Comparison of ENCODE assay signal across 24 cellular contexts in the genomic region with DNA sequence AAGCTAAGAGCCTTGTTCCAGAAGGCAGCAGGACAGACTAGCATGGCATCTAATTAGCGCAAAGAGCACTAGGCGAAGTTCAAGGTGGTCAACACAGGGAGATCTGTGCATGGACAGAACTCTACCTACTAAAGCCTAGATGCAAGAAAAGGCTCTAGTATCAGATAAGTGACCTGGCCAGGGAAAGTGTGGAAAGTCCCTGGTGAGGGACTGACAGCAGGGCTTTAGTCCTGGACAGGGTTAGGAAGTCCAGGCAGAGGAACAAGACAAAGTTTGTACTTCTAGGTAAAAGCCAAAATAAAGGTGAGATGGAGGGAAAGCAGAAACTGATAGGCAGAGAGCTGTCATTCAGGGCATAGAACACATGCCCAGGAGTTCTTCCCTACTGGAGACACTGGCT. TPM values are rescaled to one million over a fixed set of nuclear protein-coding genes. Genes with fewer than 3 reads are reported as not detected.
A peak's percentile ranks its signal among the peaks of the same experiment; 100 is the strongest.
DNase-seq lines count a peak whose midpoint lies in the region; ATAC-seq and TF ChIP-seq lines count a peak whose summit lies in the region.
"Had no signal": no experiment of that assay in that cellular context is flagged by ENCODE, and none has a peak within 500 bp of the region (broad histone marks: within the 10 kb centered on the region; RNA-seq: fewer than 3 reads in every experiment).

No MANE protein-coding gene starts in this region.

- H3K27ac ChIP-seq in spleen = peak overlapping the region in 7 of 8 donors; percentile 71 to 93 (median 89)
- H3K27ac ChIP-seq in smooth muscle cell (ENCODE audit: low read depth) = no peak overlapping the region
- H3K27ac ChIP-seq: foreskin keratinocyte, RWPE1, thoracic aorta had no signal

- H3K9ac ChIP-seq in smooth muscle cell (ENCODE audit: low read depth) = no peak overlapping the region

- H3K27me3 ChIP-seq in spleen (replicated peaks in 1 of 7) = no peaks in the 10 kb centered on the region
- H3K27me3 ChIP-seq in smooth muscle cell (ENCODE audit: low read depth) = no peaks in the 10 kb centered on the region
- H3K27me3 ChIP-seq: foreskin keratinocyte had no signal

- H3K36me3 Mint-ChIP-seq in activated T-cell treated with anti-CD3 and anti-CD28 coated beads, Interleukin-2, amount 50 U/mL, for 72 hours (ENCODE audit: insufficient read depth in 2 of 2) = peaks cover under 1 to 1% of the 10 kb centered on the region in 2 donors
- H3K36me3 Mint-ChIP-seq in HFFc6 (ENCODE audit: low read depth) = 0 out of 2 replicates have a peak, but pooled peaks cover 4% of the 10 kb centered on the region
- peaks cover 2% of the 10 kb centered on the region for H3K36me3 Mint-ChIP-seq in central memory CD8-positive, alpha-beta T cell (ENCODE audit: insufficient read depth)

- H3K4me1 ChIP-seq in spleen = peaks cover 0 to 58% (median 29%) of the 10 kb centered on the region in 6 donors
- H3K4me1 ChIP-seq in smooth muscle cell (ENCODE audit: low read depth) = no peaks in the 10 kb centered on the region
- H3K4me1 ChIP-seq: foreskin keratinocyte, HAP-1 had no signal

- peaks cover 0 to 2% of the 10 kb centered on the region in 2 donors for H3K9me3 Mint-ChIP-seq in activated T-cell treated with anti-CD3 and anti-CD28 coated beads, Interleukin-2, amount 50 U/mL, for 72 hours
- H3K9me3 Mint-ChIP-seq in HFFc6 = no peaks in the 10 kb centered on the region
- no peaks in the 10 kb centered on the region for H3K9me3 Mint-ChIP-seq in central memory CD8-positive, alpha-beta T cell
- H3K9me3 Mint-ChIP-seq: brain, IgD-negative memory B cell had no signal

- H3F3A ChIP-seq in smooth muscle cell (ENCODE audit: low read depth) = no peaks in the 10 kb centered on the region

- H3K36me3 ChIP-seq in spleen (peaks cover 0 to 35% (median 5%) of the 10 kb centered on the region in 6 donors), smooth muscle cell (ENCODE audit: low read depth) (no peaks in the 10 kb centered on the region)

- WGBS in spleen, 5 donors = 93 to 100% (median 99%) methylated on average over 2 of the region's 2 CpGs
- WGBS in smooth muscle cell (ENCODE audit: low lambda C conversion rate) = 100% methylated on average over 2 of the region's 2 CpGs

- intact Hi-C loops in spleen (cut with DNase I; ENCODE audit: low total_unique reads) = no loop called here

- no peak for DNase-seq in activated T-cell treated with anti-CD3 and anti-CD28 coated beads, Interleukin-2, amount 50 U/mL, for 72 hours
- no peak for DNase-seq in activated T-cell treated with anti-CD3 and anti-CD28 coated beads for 4 hours
- DNase-seq in HFFc6 = no peak
- DNase-seq in central memory CD8-positive, alpha-beta T cell (ENCODE audit: low spot score in 2 of 2) = no peak
- DNase-seq in spleen = no peak
- no peak for DNase-seq in NK-92 treated with Interleukin-12 subunit alpha and Interleukin-12 subunit beta, amount 100 ng/mL, for 24 hours (lab: John Stamatoyannopoulos, UW)
- DNase-seq in smooth muscle cell (lab: John Stamatoyannopoulos, UW; ENCODE audit: unreplicated experiment) = no peak
- DNase-seq: activated effector memory CD4-positive, alpha-beta T cell treated with anti-CD3 and anti-CD28 coated beads, Interleukin-2, amount 50 U/mL, for 16 hours; C1 segment of cervical spinal cord; effector memory CD4-positive, alpha-beta T cell; foreskin keratinocyte; left colon; NCI-H1092 treated with DMSO at 0.1 percent for 48 hours; NCI-H187 treated with DMSO at 0.1 percent for 48 hours; NCI-H774; small intestine; stimulated activated CD4-positive, alpha-beta T cell treated with anti-CD3 and anti-CD28 coated beads, Interleukin-4, amount 100 ng/mL, for 1 hour; stimulated activated naive CD4-positive, alpha-beta T cell had no signal

- no peak overlapping the region for H2AFZ ChIP-seq in smooth muscle cell (ENCODE audit: low read depth)

- H4K20me1 ChIP-seq in smooth muscle cell (ENCODE audit: low read depth) = no peaks in the 10 kb centered on the region

- no peak overlapping the region for H3K4me3 Mint-ChIP-seq in activated T-cell treated with anti-CD3 and anti-CD28 coated beads, Interleukin-2, amount 50 U/mL, for 72 hours
- no peak overlapping the region for H3K4me3 Mint-ChIP-seq in HFFc6
- no peak overlapping the region for H3K4me3 Mint-ChIP-seq in central memory CD8-positive, alpha-beta T cell
- H3K4me3 Mint-ChIP-seq: brain, IgD-negative memory B cell had no signal

- H3K4me3 ChIP-seq in spleen (peak overlapping the region in 1 of 8 donors; percentile 60), smooth muscle cell (no peak overlapping the region)
- H3K4me3 ChIP-seq: HAP-1, thoracic aorta had no signal

- peaks cover 40% of the 10 kb centered on the region for H3K4me1 Mint-ChIP-seq in activated T-cell treated with anti-CD3 and anti-CD28 coated beads, Interleukin-2, amount 50 U/mL, for 72 hours (ENCODE audit: low read depth)
- H3K4me1 Mint-ChIP-seq in HFFc6 (ENCODE audit: low read depth) = peaks cover 21% of the 10 kb centered on the region
- H3K4me1 Mint-ChIP-seq in central memory CD8-positive, alpha-beta T cell = peaks cover 25% of the 10 kb centered on the region
- H3K4me1 Mint-ChIP-seq: brain had no signal

- H3K27me3 Mint-ChIP-seq in activated T-cell treated with anti-CD3 and anti-CD28 coated beads, Interleukin-2, amount 50 U/mL, for 72 hours (ENCODE audit: low read depth) = no peaks in the 10 kb centered on the region
- H3K27me3 Mint-ChIP-seq in HFFc6 (ENCODE audit: insufficient read depth) = no peaks in the 10 kb centered on the region; the same call in none of the 2 replicates
- H3K27me3 Mint-ChIP-seq in central memory CD8-positive, alpha-beta T cell = no peaks in the 10 kb centered on the region
- H3K27me3 Mint-ChIP-seq: brain, IgD-negative memory B cell had no signal

- TF ChIP-seq CTCF in HFFc6 (IDR thresholded peaks at IDR 0.05) (no peak), spleen (IDR thresholded peaks at IDR 0.05 in 8 of 11, conservative IDR thresholded peaks at IDR 0.05 in 3 of 11) (no peak), smooth muscle cell (IDR thresholded peaks at IDR 0.05; ENCODE audit: borderline replicate concordance, insufficient read depth, poor library complexity, severe bottlenecking) (no peak)

- ATAC-seq in activated T-cell treated with anti-CD3 and anti-CD28 coated beads, Interleukin-2, amount 50 U/mL, for 72 hours (replicated peaks in 1 of 2) = no peak
- ATAC-seq in central memory CD8-positive, alpha-beta T cell (replicated peaks; ENCODE audit: extremely low read depth, poor library complexity, severe bottlenecking) = no peak
- ATAC-seq in GM21825 (IDR thresholded peaks at IDR 0.05; ENCODE audit: unreplicated experiment) = no peak
- ATAC-seq: foreskin keratinocyte, left colon had no signal

- H3K79me2 ChIP-seq in smooth muscle cell (ENCODE audit: low read depth) = no peaks in the 10 kb centered on the region

- H3K9me3 ChIP-seq in spleen (no peaks in the 10 kb centered on the region), smooth muscle cell (replicated peaks; ENCODE audit: low read depth) (no peaks in the 10 kb centered on the region)
- H3K9me3 ChIP-seq: HAP-1, thoracic aorta had no signal

- H3K4me2 ChIP-seq in smooth muscle cell = no peak overlapping the region

- peak overlapping the region; percentile 45 for H3K27ac Mint-ChIP-seq in activated T-cell treated with anti-CD3 and anti-CD28 coated beads, Interleukin-2, amount 50 U/mL, for 72 hours
- peak overlapping the region; percentile 57 for H3K27ac Mint-ChIP-seq in HFFc6
- peak overlapping the region; percentile 10 for H3K27ac Mint-ChIP-seq in central memory CD8-positive, alpha-beta T cell (ENCODE audit: low read depth)
- H3K27ac Mint-ChIP-seq: brain had no signal

- no peak for TF ChIP-seq POLR2A in spleen (IDR thresholded peaks at IDR 0.05)

RNA-seq across cellular contexts. Expression of gene PCBP1, which starts 45.0 kb away (rescaled TPM):
- total RNA-seq in activated T-cell treated with anti-CD3 and anti-CD28 coated beads, Interleukin-2, amount 50 U/mL, for 72 hours = 100 to 1,000 TPM; 270 to 291 TPM
- 100 to 1,000 TPM; 293 to 369 (median 361) TPM for total RNA-seq in HFFc6 (2021; fragmentation: NEBNext Ultra II Directional; extraction: Animal tissue kit (Norgen Biotek cat#: 25700))
- 100 to 1,000 TPM; 256 to 351 (median 301) TPM for total RNA-seq in spleen
- 100 to 1,000 TPM; 254 to 294 (median 278) TPM for polyA plus RNA-seq in spleen
- total RNA-seq in smooth muscle cell = 90.7 and 109 TPM in 2 replicates
- 145 and 150 TPM in 2 replicates for polyA plus RNA-seq in smooth muscle cell
